ENCODE assay signal across 2 cellular contexts in the genomic region with DNA sequence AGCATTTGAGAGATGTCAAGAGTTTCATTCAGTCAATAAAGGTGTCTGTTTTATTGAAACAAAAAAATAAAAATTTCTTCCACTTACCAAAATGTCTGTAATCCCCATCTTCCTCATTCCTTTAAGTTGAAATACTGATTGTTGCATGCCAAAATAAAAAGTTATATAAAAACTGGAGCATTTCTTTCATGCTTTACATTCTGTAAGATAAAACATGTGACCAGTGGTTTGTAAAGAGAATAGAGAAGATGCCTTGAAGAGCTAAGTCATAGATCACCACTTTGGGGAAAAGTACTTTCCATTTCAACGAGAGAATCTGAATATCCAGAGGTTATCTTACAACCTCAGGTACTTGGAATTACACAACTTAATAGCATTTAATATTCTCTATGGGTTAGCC.
TF ChIP-seq lines count a peak whose summit lies in the region.

No MANE protein-coding gene starts in this region.

TF ChIP-seq in SK-N-SH, 30 proteins besides CTCF, POLR2A, EP300 and RAD21:
- TF ChIP-seq IRF3 (IDR thresholded peaks at IDR 0.05; ENCODE audit: low read depth, low read length) (no peak), RFX5 (IDR thresholded peaks at IDR 0.05; ENCODE audit: low read length) (no peak), TCF12 (IDR thresholded peaks at IDR 0.05) (0 out of 2 replicates have a peak, but pooled peaks have one; percentile 1), SIN3A (IDR thresholded peaks at IDR 0.05; ENCODE audit: borderline replicate concordance, low read depth, low read length) (no peak)
- TF ChIP-seq, protein P1, sequence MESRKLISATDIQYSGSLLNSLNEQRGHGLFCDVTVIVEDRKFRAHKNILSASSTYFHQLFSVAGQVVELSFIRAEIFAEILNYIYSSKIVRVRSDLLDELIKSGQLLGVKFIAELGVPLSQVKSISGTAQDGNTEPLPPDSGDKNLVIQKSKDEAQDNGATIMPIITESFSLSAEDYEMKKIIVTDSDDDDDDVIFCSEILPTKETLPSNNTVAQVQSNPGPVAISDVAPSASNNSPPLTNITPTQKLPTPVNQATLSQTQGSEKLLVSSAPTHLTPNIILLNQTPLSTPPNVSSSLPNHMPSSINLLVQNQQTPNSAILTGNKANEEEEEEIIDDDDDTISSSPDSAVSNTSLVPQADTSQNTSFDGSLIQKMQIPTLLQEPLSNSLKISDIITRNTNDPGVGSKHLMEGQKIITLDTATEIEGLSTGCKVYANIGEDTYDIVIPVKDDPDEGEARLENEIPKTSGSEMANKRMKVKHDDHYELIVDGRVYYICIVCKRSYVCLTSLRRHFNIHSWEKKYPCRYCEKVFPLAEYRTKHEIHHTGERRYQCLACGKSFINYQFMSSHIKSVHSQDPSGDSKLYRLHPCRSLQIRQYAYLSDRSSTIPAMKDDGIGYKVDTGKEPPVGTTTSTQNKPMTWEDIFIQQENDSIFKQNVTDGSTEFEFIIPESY (IDR thresholded peaks at IDR 0.05; ENCODE audit: borderline replicate concordance, low read depth) = no peak

TF ChIP-seq in SK-N-SH treated with all-trans-retinoic acid at 6 μM for 48 hours, 23 proteins besides CTCF, POLR2A, EP300 and RAD21:
- no peak for TF ChIP-seq ZNF70 (CRISPR knock-in tag; IDR thresholded peaks at IDR 0.05)
- TF ChIP-seq RARB (CRISPR knock-in tag; IDR thresholded peaks at IDR 0.05) = no peak
- no peak for TF ChIP-seq ISL1 (CRISPR knock-in tag; IDR thresholded peaks at IDR 0.05)
- no peak for TF ChIP-seq CREB5 (CRISPR knock-in tag; IDR thresholded peaks at IDR 0.05; ENCODE audit: low read depth)
- TF ChIP-seq ZC3H10 (CRISPR knock-in tag; IDR thresholded peaks at IDR 0.05) = no peak
- TF ChIP-seq CSDC2 (CRISPR knock-in tag; IDR thresholded peaks at IDR 0.05) = no peak
- TF ChIP-seq ZFP3 (CRISPR knock-in tag; IDR thresholded peaks at IDR 0.05) = no peak
- no peak for TF ChIP-seq POU6F1 (CRISPR knock-in tag; IDR thresholded peaks at IDR 0.05; ENCODE audit: borderline replicate concordance, low read depth)
- no peak for TF ChIP-seq ESRRG (CRISPR knock-in tag; IDR thresholded peaks at IDR 0.05)
- no peak for TF ChIP-seq PATZ1 (CRISPR knock-in tag; IDR thresholded peaks at IDR 0.05; ENCODE audit: borderline replicate concordance)
- TF ChIP-seq ZNF565 (CRISPR knock-in tag; conservative IDR thresholded peaks at IDR 0.05; ENCODE audit: low read depth) = no peak
- TF ChIP-seq PPARA (CRISPR knock-in tag; IDR thresholded peaks at IDR 0.05; ENCODE audit: borderline replicate concordance) = no peak
